1 cellular context compared by ENCODE assay signal in the genomic region with DNA sequence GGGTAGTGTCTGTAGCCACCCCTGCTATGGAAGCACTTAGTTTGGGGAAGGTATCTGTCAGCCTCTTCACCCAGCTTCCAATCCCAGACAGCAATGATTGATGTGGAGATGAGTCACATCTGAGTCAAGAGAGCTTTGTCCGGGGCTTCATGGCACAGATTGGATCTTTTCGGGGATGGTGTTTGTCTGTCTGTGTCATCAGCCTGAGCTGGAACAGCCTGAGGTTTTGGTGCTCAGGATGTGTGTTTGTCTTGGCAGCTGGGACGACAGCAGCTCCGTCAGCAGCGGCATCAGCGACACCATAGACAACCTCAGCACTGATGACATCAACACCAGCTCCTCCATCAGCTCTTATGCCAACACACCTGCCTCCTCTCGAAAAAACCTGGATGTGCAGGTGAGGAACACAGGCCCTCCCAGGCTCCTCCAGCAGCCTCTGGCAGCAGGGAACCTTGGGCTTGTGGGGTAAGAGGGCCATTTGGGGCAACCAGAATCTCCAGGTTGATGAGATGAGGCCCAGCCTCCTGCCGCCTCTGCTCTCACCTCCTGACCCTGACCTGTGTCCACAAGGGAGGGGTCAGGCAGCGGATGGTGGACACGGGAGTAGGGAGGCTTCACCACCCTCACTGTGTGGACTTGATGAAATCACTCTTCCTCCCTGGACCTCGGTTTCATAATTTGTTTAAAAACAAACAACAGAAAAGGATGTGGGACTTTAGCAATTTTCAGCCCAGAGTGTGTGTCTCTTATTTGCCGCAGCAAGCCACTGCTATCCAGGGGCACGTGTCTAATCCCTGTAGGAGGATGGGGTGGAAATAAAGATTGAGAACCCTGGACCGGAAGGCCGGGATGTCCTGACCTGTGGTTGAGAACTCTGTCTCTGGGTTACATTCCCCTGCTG.
TF ChIP-seq lines count a peak whose summit lies in the region.

No MANE protein-coding gene starts in this region.

TF ChIP-seq in K562, 482 proteins besides CTCF, POLR2A, EP300 and RAD21 (continued from another document and continues in another):
- TF ChIP-seq, protein P1, sequence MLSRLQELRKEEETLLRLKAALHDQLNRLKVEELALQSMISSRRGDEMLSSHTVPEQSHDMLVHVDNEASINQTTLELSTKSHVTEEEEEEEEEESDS (CRISPR knock-in tag; IDR thresholded peaks at IDR 0.05), result no peak
- TF ChIP-seq EGR1 (conservative IDR thresholded peaks at IDR 0.05) (no peak), ZNF408 (CRISPR knock-in tag; IDR thresholded peaks at IDR 0.05; ENCODE audit: low read depth) (no peak), KDM1A (IDR thresholded peaks at IDR 0.05) (peak; percentile 69 to 74), MIER1 (IDR thresholded peaks at IDR 0.05; ENCODE audit: low read depth) (no peak), GABPB1 (CRISPR knock-in tag; IDR thresholded peaks at IDR 0.05) (peak; percentile 44; the same call in 1 of the 2 replicates), LEF1 (IDR thresholded peaks at IDR 0.05) (peak; percentile 39; the same call in 1 of the 2 replicates), TCF3 (CRISPR knock-in tag; IDR thresholded peaks at IDR 0.05) (no peak), MAFG (tag; conservative IDR thresholded peaks at IDR 0.05) (no peak), SMARCC2 (IDR thresholded peaks at IDR 0.05; ENCODE audit: low read depth) (peak; percentile 60; the same call in 1 of the 2 replicates), CBX2 (IDR thresholded peaks at IDR 0.05; ENCODE audit: insufficient read depth, low read length, poor library complexity, severe bottlenecking) (no peak), SREBF1 (IDR thresholded peaks at IDR 0.05; ENCODE audit: borderline replicate concordance, low read depth, low read length) (no peak), RBM22 (IDR thresholded peaks at IDR 0.05; ENCODE audit: low read depth, low read length, poor library complexity, severe bottlenecking) (no peak), NCOA6 (IDR thresholded peaks at IDR 0.05) (no peak), NCOA1 (IDR thresholded peaks at IDR 0.05; ENCODE audit: low read depth) (peak; percentile 60; the same call in 1 of the 2 replicates), LCOR (CRISPR knock-in tag; IDR thresholded peaks at IDR 0.05) (no peak), RCOR1 (IDR thresholded peaks at IDR 0.05; ENCODE audit: borderline replicate concordance in 1 of 2, low read depth in 2 of 2, low read length in 2 of 2) (peak in 1 of 2 experiments; percentile 96; a peak in 2 of 4 replicates), CCNT2 (IDR thresholded peaks at IDR 0.05; ENCODE audit: borderline replicate concordance, extremely low read depth, insufficient read length, low read depth, low read length) (peak; percentile 40), PHB2 (IDR thresholded peaks at IDR 0.05; ENCODE audit: low read depth) (no peak), ZNF75A (CRISPR knock-in tag; IDR thresholded peaks at IDR 0.05) (no peak), MYC (IDR thresholded peaks at IDR 0.05; ENCODE audit: low read depth, low read length) (no peak), MYC (CRISPR knock-in tag; IDR thresholded peaks at IDR 0.05; ENCODE audit: borderline replicate concordance, low read depth) (no peak), MXI1 (IDR thresholded peaks at IDR 0.05; ENCODE audit: low read depth, low read length) (no peak), ZNF134 (CRISPR knock-in tag; conservative IDR thresholded peaks at IDR 0.05) (no peak), HSF4 (CRISPR knock-in tag; IDR thresholded peaks at IDR 0.05; ENCODE audit: borderline replicate concordance) (no peak), SOX6 (IDR thresholded peaks at IDR 0.05) (peak; percentile 80), HLTF (IDR thresholded peaks at IDR 0.05) (no peak), OTX1 (CRISPR knock-in tag; IDR thresholded peaks at IDR 0.05) (no peak), CXXC5 (CRISPR knock-in tag; IDR thresholded peaks at IDR 0.05) (no peak), ZKSCAN3 (CRISPR knock-in tag; IDR thresholded peaks at IDR 0.05) (no peak), ZNF232 (CRISPR knock-in tag; IDR thresholded peaks at IDR 0.05) (no peak), MYNN (IDR thresholded peaks at IDR 0.05) (no peak), MYNN (CRISPR knock-in tag; IDR thresholded peaks at IDR 0.05) (no peak), NR4A1 (CRISPR knock-in tag; IDR thresholded peaks at IDR 0.05) (no peak), NR4A1 (tag; IDR thresholded peaks at IDR 0.05) (no peak)
- TF ChIP-seq, protein P2, sequence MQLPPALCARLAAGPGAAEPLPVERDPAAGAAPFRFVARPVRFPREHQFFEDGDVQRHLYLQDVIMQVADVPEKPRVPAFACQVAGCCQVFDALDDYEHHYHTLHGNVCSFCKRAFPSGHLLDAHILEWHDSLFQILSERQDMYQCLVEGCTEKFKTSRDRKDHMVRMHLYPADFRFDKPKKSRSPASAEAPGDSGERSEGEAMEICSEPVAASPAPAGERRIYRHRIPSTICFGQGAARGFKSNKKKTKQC (CRISPR knock-in tag; IDR thresholded peaks at IDR 0.05), result no peak
- TF ChIP-seq, protein P3, sequence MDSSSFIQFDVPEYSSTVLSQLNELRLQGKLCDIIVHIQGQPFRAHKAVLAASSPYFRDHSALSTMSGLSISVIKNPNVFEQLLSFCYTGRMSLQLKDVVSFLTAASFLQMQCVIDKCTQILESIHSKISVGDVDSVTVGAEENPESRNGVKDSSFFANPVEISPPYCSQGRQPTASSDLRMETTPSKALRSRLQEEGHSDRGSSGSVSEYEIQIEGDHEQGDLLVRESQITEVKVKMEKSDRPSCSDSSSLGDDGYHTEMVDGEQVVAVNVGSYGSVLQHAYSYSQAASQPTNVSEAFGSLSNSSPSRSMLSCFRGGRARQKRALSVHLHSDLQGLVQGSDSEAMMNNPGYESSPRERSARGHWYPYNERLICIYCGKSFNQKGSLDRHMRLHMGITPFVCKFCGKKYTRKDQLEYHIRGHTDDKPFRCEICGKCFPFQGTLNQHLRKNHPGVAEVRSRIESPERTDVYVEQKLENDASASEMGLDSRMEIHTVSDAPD (CRISPR knock-in tag; IDR thresholded peaks at IDR 0.05), result no peak
- TF ChIP-seq, protein P4, sequence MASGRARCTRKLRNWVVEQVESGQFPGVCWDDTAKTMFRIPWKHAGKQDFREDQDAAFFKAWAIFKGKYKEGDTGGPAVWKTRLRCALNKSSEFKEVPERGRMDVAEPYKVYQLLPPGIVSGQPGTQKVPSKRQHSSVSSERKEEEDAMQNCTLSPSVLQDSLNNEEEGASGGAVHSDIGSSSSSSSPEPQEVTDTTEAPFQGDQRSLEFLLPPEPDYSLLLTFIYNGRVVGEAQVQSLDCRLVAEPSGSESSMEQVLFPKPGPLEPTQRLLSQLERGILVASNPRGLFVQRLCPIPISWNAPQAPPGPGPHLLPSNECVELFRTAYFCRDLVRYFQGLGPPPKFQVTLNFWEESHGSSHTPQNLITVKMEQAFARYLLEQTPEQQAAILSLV (tag; IDR thresholded peaks at IDR 0.05), result no peak
- TF ChIP-seq, protein P5, sequence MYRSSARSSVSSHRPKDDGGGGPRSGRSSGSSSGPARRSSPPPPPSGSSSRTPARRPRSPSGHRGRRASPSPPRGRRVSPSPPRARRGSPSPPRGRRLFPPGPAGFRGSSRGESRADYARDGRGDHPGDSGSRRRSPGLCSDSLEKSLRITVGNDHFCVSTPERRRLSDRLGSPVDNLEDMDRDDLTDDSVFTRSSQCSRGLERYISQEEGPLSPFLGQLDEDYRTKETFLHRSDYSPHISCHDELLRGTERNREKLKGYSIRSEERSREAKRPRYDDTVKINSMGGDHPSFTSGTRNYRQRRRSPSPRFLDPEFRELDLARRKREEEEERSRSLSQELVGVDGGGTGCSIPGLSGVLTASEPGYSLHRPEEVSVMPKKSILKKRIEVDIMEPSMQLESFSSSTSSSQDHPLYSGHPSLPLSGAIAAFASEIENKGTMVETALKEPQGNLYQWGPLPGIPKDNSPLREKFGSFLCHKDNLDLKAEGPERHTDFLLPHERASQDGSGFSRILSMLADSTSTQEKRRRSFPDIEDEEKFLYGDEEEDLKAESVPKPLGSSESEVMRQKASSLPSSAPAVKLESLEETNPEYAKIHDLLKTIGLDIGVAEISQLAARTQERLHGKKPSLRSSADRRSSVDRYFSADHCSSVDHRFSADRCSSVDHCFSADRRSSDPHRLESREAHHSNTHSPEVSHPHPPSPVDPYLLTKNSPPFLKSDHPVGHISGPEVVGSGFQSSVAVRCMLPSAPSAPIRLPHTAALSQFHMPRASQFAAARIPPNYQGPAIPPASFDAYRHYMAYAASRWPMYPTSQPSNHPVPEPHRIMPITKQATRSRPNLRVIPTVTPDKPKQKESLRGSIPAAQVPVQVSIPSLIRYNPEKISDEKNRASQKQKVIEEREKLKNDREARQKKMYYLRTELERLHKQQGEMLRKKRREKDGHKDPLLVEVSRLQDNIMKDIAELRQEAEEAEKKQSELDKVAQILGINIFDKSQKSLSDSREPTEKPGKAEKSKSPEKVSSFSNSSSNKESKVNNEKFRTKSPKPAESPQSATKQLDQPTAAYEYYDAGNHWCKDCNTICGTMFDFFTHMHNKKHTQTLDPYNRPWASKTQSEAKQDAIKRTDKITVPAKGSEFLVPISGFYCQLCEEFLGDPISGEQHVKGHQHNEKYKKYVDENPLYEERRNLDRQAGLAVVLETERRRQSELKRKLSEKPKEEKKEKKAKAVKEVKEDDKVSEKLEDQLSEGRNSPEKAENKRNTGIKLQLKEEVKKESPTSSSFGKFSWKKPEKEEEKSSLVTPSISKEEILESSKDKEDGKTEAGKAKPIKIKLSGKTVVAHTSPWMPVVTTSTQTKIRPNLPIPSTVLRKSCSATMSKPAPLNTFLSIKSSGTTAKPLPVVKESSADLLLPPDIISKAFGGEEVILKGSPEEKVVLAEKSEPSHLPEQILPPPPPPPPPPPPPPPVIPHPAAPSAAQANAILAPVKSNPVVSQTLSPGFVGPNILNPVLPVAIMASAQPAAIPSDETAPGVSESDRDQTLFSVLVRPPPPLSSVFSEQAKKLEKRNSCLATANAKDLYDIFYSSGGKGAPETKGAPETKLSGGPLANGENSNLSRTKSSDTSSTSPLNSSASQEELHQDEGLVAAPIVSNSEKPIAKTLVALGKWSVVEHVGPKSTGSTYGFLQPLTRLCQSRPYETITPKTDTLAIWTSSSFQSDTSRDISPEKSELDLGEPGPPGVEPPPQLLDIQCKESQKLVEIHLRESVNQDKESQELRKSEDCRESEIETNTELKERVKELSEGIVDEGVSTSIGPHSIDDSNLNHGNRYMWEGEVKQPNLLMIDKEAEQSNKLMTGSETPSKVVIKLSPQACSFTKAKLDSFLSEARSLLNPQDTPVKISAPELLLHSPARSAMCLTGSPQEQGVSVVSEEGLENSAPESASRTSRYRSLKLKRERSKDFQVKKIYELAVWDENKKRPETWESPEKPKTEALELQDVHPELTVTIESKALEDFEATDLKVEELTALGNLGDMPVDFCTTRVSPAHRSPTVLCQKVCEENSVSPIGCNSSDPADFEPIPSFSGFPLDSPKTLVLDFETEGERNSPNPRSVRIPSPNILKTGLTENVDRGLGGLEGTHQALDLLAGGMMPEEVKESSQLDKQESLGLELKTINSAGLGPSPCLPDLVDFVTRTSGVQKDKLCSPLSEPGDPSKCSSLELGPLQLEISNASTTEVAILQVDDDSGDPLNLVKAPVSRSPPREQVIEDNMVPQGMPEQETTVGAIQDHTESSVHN (IDR thresholded peaks at IDR 0.05; ENCODE audit: borderline replicate concordance in 1 of 2, low read depth in 1 of 2), result peak in 1 of 2 experiments; percentile 77; a peak in 2 of 4 replicates
- TF ChIP-seq, protein P6, sequence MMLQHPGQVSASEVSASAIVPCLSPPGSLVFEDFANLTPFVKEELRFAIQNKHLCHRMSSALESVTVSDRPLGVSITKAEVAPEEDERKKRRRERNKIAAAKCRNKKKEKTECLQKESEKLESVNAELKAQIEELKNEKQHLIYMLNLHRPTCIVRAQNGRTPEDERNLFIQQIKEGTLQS (IDR thresholded peaks at IDR 0.05), result peak; percentile 97
- TF ChIP-seq, protein P6 (CRISPR knock-in tag; conservative IDR thresholded peaks at IDR 0.05), result no peak
- TF ChIP-seq, protein P7, sequence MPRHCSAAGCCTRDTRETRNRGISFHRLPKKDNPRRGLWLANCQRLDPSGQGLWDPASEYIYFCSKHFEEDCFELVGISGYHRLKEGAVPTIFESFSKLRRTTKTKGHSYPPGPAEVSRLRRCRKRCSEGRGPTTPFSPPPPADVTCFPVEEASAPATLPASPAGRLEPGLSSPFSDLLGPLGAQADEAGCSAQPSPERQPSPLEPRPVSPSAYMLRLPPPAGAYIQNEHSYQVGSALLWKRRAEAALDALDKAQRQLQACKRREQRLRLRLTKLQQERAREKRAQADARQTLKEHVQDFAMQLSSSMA (CRISPR knock-in tag; IDR thresholded peaks at IDR 0.05), result no peak
- TF ChIP-seq, protein P8, sequence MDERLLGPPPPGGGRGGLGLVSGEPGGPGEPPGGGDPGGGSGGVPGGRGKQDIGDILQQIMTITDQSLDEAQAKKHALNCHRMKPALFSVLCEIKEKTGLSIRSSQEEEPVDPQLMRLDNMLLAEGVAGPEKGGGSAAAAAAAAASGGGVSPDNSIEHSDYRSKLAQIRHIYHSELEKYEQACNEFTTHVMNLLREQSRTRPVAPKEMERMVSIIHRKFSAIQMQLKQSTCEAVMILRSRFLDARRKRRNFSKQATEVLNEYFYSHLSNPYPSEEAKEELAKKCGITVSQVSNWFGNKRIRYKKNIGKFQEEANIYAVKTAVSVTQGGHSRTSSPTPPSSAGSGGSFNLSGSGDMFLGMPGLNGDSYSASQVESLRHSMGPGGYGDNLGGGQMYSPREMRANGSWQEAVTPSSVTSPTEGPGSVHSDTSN (CRISPR knock-in tag; IDR thresholded peaks at IDR 0.05; ENCODE audit: low read depth), result peak; percentile 72
- TF ChIP-seq, protein P8 (tag; conservative IDR thresholded peaks at IDR 0.05; ENCODE audit: low read depth), result peak; percentile 88
